In genomic region chr16:9094008-9094846, GRCh38 we compare ENCODE assay signal across 9 cellular contexts. TPM values are rescaled to one million over a fixed set of nuclear protein-coding genes. Genes with fewer than 3 reads are reported as not detected.
A peak's percentile ranks its signal among the peaks of the same experiment; 100 is the strongest.
DNase-seq lines count a peak whose midpoint lies in the region; ATAC-seq and TF ChIP-seq lines count a peak whose summit lies in the region.
"Had no signal": no experiment of that assay in that cellular context is flagged by ENCODE, and none has a peak within 500 bp of the region (broad histone marks: within the 10 kb centered on the region; RNA-seq: fewer than 3 reads in every experiment).

No MANE protein-coding gene starts in this region.

- peaks cover 27 to 48% of the 10 kb centered on the region in 2 donors for H3K36me3 Mint-ChIP-seq in activated T-cell treated with anti-CD3 and anti-CD28 coated beads, Interleukin-2, amount 50 U/mL, for 72 hours (ENCODE audit: insufficient read depth in 2 of 2)
- peaks cover 53% of the 10 kb centered on the region for H3K36me3 Mint-ChIP-seq in activated naive CD8-positive, alpha-beta T cell treated with anti-CD3 and anti-CD28 coated beads for 36 hours

- H3K9me3 ChIP-seq in left lung = no peaks in the 10 kb centered on the region
- H3K9me3 ChIP-seq in thyroid gland = no peaks in the 10 kb centered on the region

- peak overlapping the region; percentile 99 for H3K27ac Mint-ChIP-seq in activated T-cell treated with anti-CD3 and anti-CD28 coated beads, Interleukin-2, amount 50 U/mL, for 72 hours
- peak overlapping the region; percentile 98 for H3K27ac Mint-ChIP-seq in activated naive CD8-positive, alpha-beta T cell treated with anti-CD3 and anti-CD28 coated beads for 36 hours

- H3K27me3 Mint-ChIP-seq in activated T-cell treated with anti-CD3 and anti-CD28 coated beads, Interleukin-2, amount 50 U/mL, for 72 hours (ENCODE audit: low read depth) = no peaks in the 10 kb centered on the region
- H3K27me3 Mint-ChIP-seq in activated naive CD8-positive, alpha-beta T cell treated with anti-CD3 and anti-CD28 coated beads for 36 hours = peaks cover 4% of the 10 kb centered on the region

- no peak for DNase-seq in activated T-cell treated with anti-CD3 and anti-CD28 coated beads, Interleukin-2, amount 50 U/mL, for 72 hours
- DNase-seq in activated T-cell treated with anti-CD3 and anti-CD28 coated beads, Interleukin-2, amount 50 U/mL, for 48 hours = no peak
- DNase-seq in activated naive CD8-positive, alpha-beta T cell treated with anti-CD3 and anti-CD28 coated beads for 36 hours = no peak
- DNase-seq in left lung = no peak
- no peak for DNase-seq in thyroid gland
- DNase-seq in superior temporal gyrus (ENCODE audit: extremely low spot score) = no peak
- no peak for DNase-seq in GM10266 (ENCODE audit: extremely low spot score)
- DNase-seq: anterior cingulate cortex had no signal

- H3K4me1 Mint-ChIP-seq in activated T-cell treated with anti-CD3 and anti-CD28 coated beads, Interleukin-2, amount 50 U/mL, for 72 hours (ENCODE audit: low read depth) = peaks cover 63% of the 10 kb centered on the region
- peaks cover 50% of the 10 kb centered on the region for H3K4me1 Mint-ChIP-seq in activated naive CD8-positive, alpha-beta T cell treated with anti-CD3 and anti-CD28 coated beads for 36 hours

- H3K27me3 ChIP-seq in left lung (no peaks in the 10 kb centered on the region), thyroid gland (no peaks in the 10 kb centered on the region)

- intact Hi-C loops in left lung (cut with DNase I) = no loop called here
- intact Hi-C loops in thyroid gland (cut with DNase I) = no loop called here

- H3K4me1 ChIP-seq in left lung = peaks cover 44 to 69% of the 10 kb centered on the region in 2 donors
- peaks cover 60 to 65% of the 10 kb centered on the region in 2 donors for H3K4me1 ChIP-seq in thyroid gland

- no peaks in the 10 kb centered on the region for H3K9me3 Mint-ChIP-seq in activated T-cell treated with anti-CD3 and anti-CD28 coated beads, Interleukin-2, amount 50 U/mL, for 72 hours
- H3K9me3 Mint-ChIP-seq in activated naive CD8-positive, alpha-beta T cell treated with anti-CD3 and anti-CD28 coated beads for 36 hours = no peaks in the 10 kb centered on the region

- H3K27ac ChIP-seq in left lung (peak overlapping the region in 1 of 2 donors; percentile 25), thyroid gland (peak overlapping the region in 2 of 3 donors; percentile 30 to 99)

- H3K36me3 ChIP-seq in left lung = peaks cover 0 to 48% of the 10 kb centered on the region in 2 donors
- peaks cover 0 to 11% of the 10 kb centered on the region in 2 donors for H3K36me3 ChIP-seq in thyroid gland

- H3K4me3 ChIP-seq in left lung = peak overlapping the region; percentile 77 to 93
- H3K4me3 ChIP-seq in thyroid gland (replicated peaks in 1 of 3) = peak overlapping the region in 1 of 3 donors; percentile 100

- 26 to 32% methylated on average over 8 of the region's 8 CpGs for WGBS in thyroid gland, 2 donors

- H3K4me3 Mint-ChIP-seq in activated T-cell treated with anti-CD3 and anti-CD28 coated beads, Interleukin-2, amount 50 U/mL, for 72 hours = peak overlapping the region; percentile 88 to 100
- H3K4me3 Mint-ChIP-seq in activated naive CD8-positive, alpha-beta T cell treated with anti-CD3 and anti-CD28 coated beads for 36 hours = peak overlapping the region; percentile 100

- TF ChIP-seq POLR2A in thyroid gland (IDR thresholded peaks at IDR 0.05) = no peak

- no peak for ATAC-seq in activated T-cell treated with anti-CD3 and anti-CD28 coated beads, Interleukin-2, amount 50 U/mL, for 72 hours (replicated peaks in 1 of 2)
- no peak for ATAC-seq in left lung
- no peak for ATAC-seq in GM18511 (IDR thresholded peaks at IDR 0.05; ENCODE audit: unreplicated experiment)

- TF ChIP-seq CTCF in left lung (IDR thresholded peaks at IDR 0.05) = no peak
- TF ChIP-seq CTCF in thyroid gland (IDR thresholded peaks at IDR 0.05) = no peak
- no peak for TF ChIP-seq CTCF in GM10266 (IDR thresholded peaks at IDR 0.05; ENCODE audit: control insufficient read depth, insufficient read depth, low read depth, missing control alignments)

RNA-seq across cellular contexts. Expression of gene HAPSTR1, which starts 2.8 kb away (rescaled TPM):
- 10 to 100 TPM; 81.5 to 82.3 TPM for total RNA-seq in activated T-cell treated with anti-CD3 and anti-CD28 coated beads, Interleukin-2, amount 50 U/mL, for 72 hours
- 10 to 100 TPM; 64.5 to 65.5 TPM for total RNA-seq in activated naive CD8-positive, alpha-beta T cell treated with anti-CD3 and anti-CD28 coated beads for 36 hours
- total RNA-seq in left lung (10 to 100 TPM; 53.5 to 62.8 TPM), thyroid gland (100 to 1,000 TPM in 1 of 4 donors, 10 to 100 TPM in 3; 59.0 to 107 (median 68.7) TPM)
